In the genomic region with DNA sequence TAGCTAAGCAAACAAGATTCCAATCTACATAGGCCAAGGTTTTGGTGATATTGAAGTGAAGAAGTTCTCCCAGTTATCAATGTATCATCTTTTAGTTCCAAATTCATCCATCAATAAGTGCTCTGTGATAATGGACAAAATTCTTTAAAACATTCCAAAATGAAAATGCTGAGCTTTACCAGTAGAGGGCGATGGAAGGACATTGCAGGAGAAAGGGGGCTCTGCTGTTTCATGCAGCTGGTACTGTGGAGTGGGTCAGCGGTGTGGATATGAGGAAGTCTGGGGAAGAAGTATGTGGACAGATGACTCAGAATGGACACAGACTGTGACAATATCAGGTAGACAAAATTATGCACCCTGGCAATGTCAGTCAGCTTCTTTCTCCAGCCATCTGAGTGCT, we compare ENCODE assay signal across 9 cellular contexts. TPM values are rescaled to one million over a fixed set of nuclear protein-coding genes. Genes with fewer than 3 reads are reported as not detected.
DNase-seq lines count a peak whose midpoint lies in the region; ATAC-seq and FAIRE-seq lines count a peak whose summit lies in the region.
"Had no signal": no experiment of that assay in that cellular context is flagged by ENCODE, and none has a peak within 500 bp of the region (broad histone marks: within the 10 kb centered on the region; RNA-seq: fewer than 3 reads in every experiment).

No MANE protein-coding gene starts in this region.

- H3K18ac ChIP-seq in neuronal stem cell (ENCODE audit: low read length) = no peak overlapping the region

- no peak overlapping the region for H2BK120ac ChIP-seq in neuronal stem cell (ENCODE audit: low read depth, low read length)

- ATAC-seq in GM18870 (IDR thresholded peaks at IDR 0.05; ENCODE audit: unreplicated experiment) = no peak

- H2BK5ac ChIP-seq in neuronal stem cell (ENCODE audit: low read length) = no peak overlapping the region

- H2BK15ac ChIP-seq in neuronal stem cell (ENCODE audit: low read length) = no peak overlapping the region

- FAIRE-seq in G401.6 (lab: Jason Lieb, UNC) = peak; percentile 65
- FAIRE-seq: endometrium had no signal

- H3K4me2 ChIP-seq in Karpas-422 (ENCODE audit: low read depth, low read length, poor library complexity, severe bottlenecking) (no peak overlapping the region), neuronal stem cell (ENCODE audit: insufficient read depth, low read length, poor library complexity, severe bottlenecking) (no peak overlapping the region)

- no CpG with 5 or more reads among the region's 2 CpGs for WGBS in neuronal stem cell (ENCODE audit: extremely low coverage in 2 of 2, insufficient read length in 2 of 2, insufficient replicate concordance in 1 of 2), 2 donors

- no peak overlapping the region for H4K91ac ChIP-seq in neuronal stem cell (ENCODE audit: low read depth, low read length, poor library complexity)

- H3K4ac ChIP-seq in neuronal stem cell (ENCODE audit: low read length) = no peak overlapping the region

- DNase-seq in Karpas-422 (peak; percentile 69), cerebellar cortex (ENCODE audit: low spot score) (peak; percentile 30), neuronal stem cell (ENCODE audit: low spot score) (peak; percentile 9), NCI-H446 treated with DMSO at 0.1 percent for 48 hours (lab: John Stamatoyannopoulos, UW) (no peak)
- DNase-seq in activated effector memory CD4-positive, alpha-beta T cell treated with Interleukin-2 at 50 U/mL for 16 hours = no peak
- no peak for DNase-seq in stimulated activated CD8-positive, alpha-beta memory T cell treated with anti-CD3 and anti-CD28 coated beads, Interleukin-4, amount 100 ng/mL, for 48 hours

- no peaks in the 10 kb centered on the region for H3K79me1 ChIP-seq in neuronal stem cell (ENCODE audit: low read depth, low read length)

- H3K36me3 ChIP-seq in Karpas-422 (ENCODE audit: insufficient read depth, low read length) = no peaks in the 10 kb centered on the region
- H3K36me3 ChIP-seq in neuronal stem cell (replicated peaks in 1 of 2; ENCODE audit: control insufficient read depth in 2 of 2, insufficient read depth in 2 of 2, low read length in 2 of 2) = no peaks in the 10 kb centered on the region

- H3K27me3 ChIP-seq in Karpas-422 (ENCODE audit: low read length) (no peaks in the 10 kb centered on the region), neuronal stem cell (ENCODE audit: control insufficient read depth in 3 of 3, insufficient read depth in 3 of 3, low read depth in 1 of 3, low read length in 3 of 3) (peaks cover 0 to 5% (median 0%) of the 10 kb centered on the region in 3 experiments)

- H2BK12ac ChIP-seq in neuronal stem cell (ENCODE audit: low read length) = no peak overlapping the region

- no peaks in the 10 kb centered on the region for H3K9me2 ChIP-seq in Karpas-422 (replicated peaks; ENCODE audit: insufficient read depth, low read length)

- H3K14ac ChIP-seq in neuronal stem cell (ENCODE audit: low read length) = no peak overlapping the region

- no peak overlapping the region for H3K4me3 ChIP-seq in Karpas-422 (ENCODE audit: low read length)
- H3K4me3 ChIP-seq in neuronal stem cell (ENCODE audit: low read length in 2 of 2) = no peak overlapping the region

- no peak overlapping the region for H3K27ac ChIP-seq in Karpas-422 (ENCODE audit: low read length)
- no peak overlapping the region for H3K27ac ChIP-seq in neuronal stem cell (replicated peaks; ENCODE audit: low read length)

- no peak overlapping the region for H2AK5ac ChIP-seq in neuronal stem cell (ENCODE audit: low read depth, low read length)

- H2AFZ ChIP-seq in Karpas-422 (ENCODE audit: low read length) (no peak overlapping the region), neuronal stem cell (ENCODE audit: low read length) (no peak overlapping the region)

- no peak overlapping the region for H3K23ac ChIP-seq in neuronal stem cell (ENCODE audit: low read depth, low read length, poor library complexity)

- no peaks in the 10 kb centered on the region for H3K4me1 ChIP-seq in Karpas-422 (ENCODE audit: low read length)
- no peaks in the 10 kb centered on the region for H3K4me1 ChIP-seq in neuronal stem cell (ENCODE audit: control insufficient read depth in 2 of 2, insufficient read depth in 1 of 2, low read depth in 1 of 2, low read length in 2 of 2)

- no peak overlapping the region for H3K9ac ChIP-seq in Karpas-422 (ENCODE audit: low read length)
- H3K9ac ChIP-seq in neuronal stem cell (ENCODE audit: low read depth, low read length, poor library complexity) = no peak overlapping the region

- H3K9me3 ChIP-seq in Karpas-422 (ENCODE audit: low read length) = no peaks in the 10 kb centered on the region
- peaks cover 2 to 4% of the 10 kb centered on the region in 2 donors for H3K9me3 ChIP-seq in neuronal stem cell (replicated peaks in 1 of 2; ENCODE audit: control insufficient read depth in 2 of 2, insufficient read depth in 1 of 2, low read depth in 1 of 2, low read length in 2 of 2)

- no peaks in the 10 kb centered on the region for H3K79me2 ChIP-seq in Karpas-422 (ENCODE audit: low read length)

- H4K20me1 ChIP-seq in Karpas-422 (ENCODE audit: insufficient read depth, low read depth, low read length) = no peaks in the 10 kb centered on the region

- no peak overlapping the region for H4K8ac ChIP-seq in neuronal stem cell (ENCODE audit: low read depth, low read length)

RNA-seq across cellular contexts. Expression of a gene that starts 46.6 kb away (rescaled TPM):
- not detected in 2 replicates for total RNA-seq in Karpas-422 (2014; rRNA removed; shearing (Covaris generic); ENCODE audit: low replicate concordance)
- 33.6 TPM for polyA plus RNA-seq in neuronal stem cell (2013, experiment 1 of 2)
- 34.6 TPM for polyA plus RNA-seq in neuronal stem cell (2013, experiment 2 of 2)

Comparison
In these comparisons a context has a peak if more than half of its experiments do, and no peak if none do; other contexts are left out.
1. DNase-seq: peak in Karpas-422 (single experiment), cerebellar cortex (single experiment) and neuronal stem cell (single experiment); none in NCI-H446 treated with DMSO at 0.1 percent for 48 hours (single experiment), activated effector memory CD4-positive, alpha-beta T cell treated with Interleukin-2 at 50 U/mL for 16 hours (single experiment) and stimulated activated CD8-positive, alpha-beta memory T cell treated with anti-CD3 and anti-CD28 coated beads, Interleukin-4, amount 100 ng/mL, for 48 hours (single experiment).